ENCODE assay signal across 10 cellular contexts in genomic region chr1:1354271-1355247, GRCh38. TPM values are rescaled to one million over a fixed set of nuclear protein-coding genes. Genes with fewer than 3 reads are reported as not detected.
A peak's percentile ranks its signal among the peaks of the same experiment; 100 is the strongest.
DNase-seq lines count a peak whose midpoint lies in the region; ATAC-seq and TF ChIP-seq lines count a peak whose summit lies in the region.
"Had no signal": no experiment of that assay in that cellular context is flagged by ENCODE, and none has a peak within 500 bp of the region (broad histone marks: within the 10 kb centered on the region; RNA-seq: fewer than 3 reads in every experiment).

No MANE protein-coding gene starts in this region.

- TF ChIP-seq CTCF in heart left ventricle (IDR thresholded peaks at IDR 0.05) (no peak), lower lobe of right lung (IDR thresholded peaks at IDR 0.05) (no peak), upper lobe of right lung (IDR thresholded peaks at IDR 0.05) (no peak)

- 23 to 47% (median 32%) methylated on average over 23 to 116 of the region's 116 CpGs for WGBS in heart left ventricle, 4 donors

- H3K4me1 ChIP-seq in heart left ventricle (peaks cover 0 to 55% (median 36%) of the 10 kb centered on the region in 12 donors), adipocyte (ENCODE audit: control insufficient read depth, insufficient read depth, low read length) (peaks cover 29% of the 10 kb centered on the region), lower lobe of right lung (peaks cover 46% of the 10 kb centered on the region), upper lobe of right lung (peaks cover 31% of the 10 kb centered on the region)

- peak overlapping the region in 4 of 12 donors; percentile 34 to 91 (median 44) for H3K27ac ChIP-seq in heart left ventricle
- no peak overlapping the region for H3K27ac ChIP-seq in lower lobe of right lung
- H3K27ac ChIP-seq in upper lobe of right lung = no peak overlapping the region
- H3K27ac ChIP-seq: brain microvascular endothelial cell, KMS-11 had no signal

- in situ Hi-C loops in KBM-7 (cut with MboI; ENCODE audit: low pct_unique_long_range_greater_than_20kb, low sequenced_read_pairs) = no loop called here

- H3K27me3 ChIP-seq in heart left ventricle (peaks cover 4 to 58% (median 22%) of the 10 kb centered on the region in 9 donors), adipocyte (replicated peaks; ENCODE audit: control insufficient read depth, insufficient read depth, low read length) (no peaks in the 10 kb centered on the region), lower lobe of right lung (ENCODE audit: low read depth) (peaks cover 59% of the 10 kb centered on the region), upper lobe of right lung (peaks cover 23% of the 10 kb centered on the region)
- H3K27me3 ChIP-seq: brain microvascular endothelial cell had no signal

- H3K4me3 ChIP-seq in heart left ventricle (peak overlapping the region in 7 of 12 donors; percentile 5 to 80 (median 38)), adipocyte (ENCODE audit: low read length) (peak overlapping the region; percentile 61), lower lobe of right lung (peak overlapping the region; percentile 39), upper lobe of right lung (peak overlapping the region; percentile 21)

- DNase-seq in heart left ventricle (peak in 1 of 5 donors; percentile 29), Right ventricle myocardium superior (no peak), adipocyte (ENCODE audit: low read depth) (no peak), lower lobe of right lung (no peak), upper lobe of right lung (no peak), KBM-7 (no peak), NCI-H2171 (lab: John Stamatoyannopoulos, UW) (no peak), cerebellum (ENCODE audit: low spot score) (no peak)
- DNase-seq: brain microvascular endothelial cell had no signal

- peaks cover 0 to 24% (median 0%) of the 10 kb centered on the region in 9 donors for H3K36me3 ChIP-seq in heart left ventricle
- peaks cover 26% of the 10 kb centered on the region for H3K36me3 ChIP-seq in adipocyte (ENCODE audit: control insufficient read depth, insufficient read depth, low read length, severe bottlenecking)
- peaks cover 8% of the 10 kb centered on the region for H3K36me3 ChIP-seq in lower lobe of right lung
- no peaks in the 10 kb centered on the region for H3K36me3 ChIP-seq in upper lobe of right lung

- no peaks in the 10 kb centered on the region for H3K9me3 ChIP-seq in heart left ventricle
- H3K9me3 ChIP-seq in adipocyte (ENCODE audit: control insufficient read depth, low read length) = no peaks in the 10 kb centered on the region
- no peaks in the 10 kb centered on the region for H3K9me3 ChIP-seq in lower lobe of right lung
- H3K9me3 ChIP-seq in upper lobe of right lung = no peaks in the 10 kb centered on the region

- intact Hi-C loops in heart left ventricle (cut with DNase I) = no loop called here
- intact Hi-C loops in Right ventricle myocardium superior (cut with DNase I) = no loop called here
- intact Hi-C loops in lower lobe of right lung (cut with DNase I) = no loop called here
- intact Hi-C loops in upper lobe of right lung (cut with DNase I) = no loop called here

- ATAC-seq in heart left ventricle (no peak), Right ventricle myocardium superior (ENCODE audit: poor library complexity) (no peak), lower lobe of right lung (no peak), upper lobe of right lung (no peak)

- no peak for TF ChIP-seq POLR2A in heart left ventricle (IDR thresholded peaks at IDR 0.05)

- peak overlapping the region; percentile 58 for H3K9ac ChIP-seq in adipocyte (ENCODE audit: low read length)
- H3K9ac ChIP-seq: KMS-11 had no signal

RNA-seq across cellular contexts. Expression of gene MXRA8, which starts 3.8 kb away (rescaled TPM):
- total RNA-seq in heart left ventricle (10 to 100 TPM; 10.5 to 49.3 (median 20.0) TPM), Right ventricle myocardium superior (21.7 TPM), lower lobe of right lung (39.3 TPM), upper lobe of right lung (66.3 TPM), cerebellum (18.2 TPM)
- polyA plus RNA-seq in heart left ventricle = 10 to 100 TPM; 17.7 to 19.5 TPM

RNA-seq across cellular contexts. Expression of gene DVL1, which starts 5.3 kb away (rescaled TPM):
- total RNA-seq in heart left ventricle (100 to 1,000 TPM in 3 of 9 donors, 10 to 100 TPM in 6; 75.3 to 177 (median 85.3) TPM), Right ventricle myocardium superior (126 TPM), lower lobe of right lung (60.4 TPM), upper lobe of right lung (66.0 TPM), cerebellum (46.0 TPM)
- 100 to 1,000 TPM; 110 to 129 TPM for polyA plus RNA-seq in heart left ventricle

RNA-seq across cellular contexts. Expression of gene AURKAIP1, which starts 20.4 kb away (rescaled TPM):
- 100 to 1,000 TPM; 157 to 273 (median 188) TPM for total RNA-seq in heart left ventricle
- polyA plus RNA-seq in heart left ventricle = 100 to 1,000 TPM; 268 to 465 TPM
- total RNA-seq in Right ventricle myocardium superior = 271 TPM
- total RNA-seq in lower lobe of right lung = 82.4 TPM
- 92.1 TPM for total RNA-seq in upper lobe of right lung
- total RNA-seq in cerebellum = 16.8 TPM

RNA-seq across cellular contexts. Expression of gene TAS1R3, which starts 23.5 kb away (rescaled TPM):
- total RNA-seq in heart left ventricle = under 1 TPM; 0.21 to 0.80 (median 0.38) TPM
- 1 to 10 TPM in 1 of 2 donors, under 1 TPM in 1; 0.24 to 1.3 TPM for polyA plus RNA-seq in heart left ventricle
- 0.40 TPM for total RNA-seq in Right ventricle myocardium superior
- 0.65 TPM for total RNA-seq in lower lobe of right lung
- total RNA-seq in upper lobe of right lung = 0.32 TPM
- total RNA-seq in cerebellum = 0.73 TPM

RNA-seq across cellular contexts. Expression of gene CPTP, which starts 30.0 kb away (rescaled TPM):
- total RNA-seq in heart left ventricle = 100 to 1,000 TPM in 2 of 9 donors, 10 to 100 TPM in 7; 50.7 to 220 (median 72.4) TPM
- 100 to 1,000 TPM in 1 of 2 donors, 10 to 100 TPM in 1; 57.6 to 226 TPM for polyA plus RNA-seq in heart left ventricle
- 113 TPM for total RNA-seq in Right ventricle myocardium superior
- 20.4 TPM for total RNA-seq in lower lobe of right lung
- total RNA-seq in upper lobe of right lung = 20.4 TPM
- 10.6 TPM for total RNA-seq in cerebellum
